Comparison of ENCODE assay signal across 1 cellular context in the genomic region with DNA sequence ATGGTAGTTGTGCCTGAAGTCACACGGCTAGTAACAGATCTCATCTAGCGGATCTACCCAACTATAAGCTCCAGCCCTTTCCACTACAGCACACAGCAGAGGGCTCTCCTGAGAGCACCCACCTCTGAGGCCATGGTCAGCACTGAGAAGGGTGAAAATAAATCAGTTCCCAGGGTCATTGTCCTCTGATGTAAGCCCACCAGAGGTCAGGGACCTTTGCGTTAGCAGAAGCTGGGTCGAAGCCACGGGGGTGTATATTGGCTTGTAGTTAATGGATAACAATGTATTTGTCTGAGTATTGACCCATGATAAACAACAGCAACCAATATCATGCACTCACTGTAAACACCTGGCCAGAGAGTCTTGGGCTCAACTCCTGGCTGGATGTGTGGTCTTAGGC.
TF ChIP-seq lines count a peak whose summit lies in the region.
"Not testable (repeated sequence)": the region's sequence is repeated elsewhere in the genome, so short reads cannot be mapped to it uniquely, and the experiment has no call there.

No MANE protein-coding gene starts in this region.

TF ChIP-seq in HepG2, 621 proteins besides CTCF, POLR2A, EP300 and RAD21 (continued from another document and continues in another):
- TF ChIP-seq ZBTB4 (CRISPR knock-in tag; IDR thresholded peaks at IDR 0.05; ENCODE audit: borderline replicate concordance) (0 out of 2 replicates have a peak, but pooled peaks have one; percentile 48), SOX6 (CRISPR knock-in tag; IDR thresholded peaks at IDR 0.05) (peak; percentile 97), SIN3A (IDR thresholded peaks at IDR 0.05; ENCODE audit: borderline replicate concordance, low read depth, low read length) (0 out of 2 replicates have a peak, but pooled peaks have one; percentile 43), GABPA (CRISPR knock-in tag; IDR thresholded peaks at IDR 0.05; ENCODE audit: low read depth) (peak; percentile 36; the same call in 1 of the 2 replicates), ZNF232 (CRISPR knock-in tag; IDR thresholded peaks at IDR 0.05; ENCODE audit: borderline replicate concordance) (peak; percentile 68; the same call in 1 of the 2 replicates), ZNF280D (CRISPR knock-in tag; IDR thresholded peaks at IDR 0.05) (0 out of 2 replicates have a peak, but pooled peaks have one; percentile 27), NR2C2 (CRISPR knock-in tag; IDR thresholded peaks at IDR 0.05; ENCODE audit: borderline replicate concordance) (peak; percentile 83), HIVEP1 (CRISPR knock-in tag; IDR thresholded peaks at IDR 0.05) (peak; percentile 55; the same call in 1 of the 2 replicates), GATAD2A (CRISPR knock-in tag; IDR thresholded peaks at IDR 0.05) (peak; percentile 96), GFI1 (CRISPR knock-in tag; IDR thresholded peaks at IDR 0.05; ENCODE audit: borderline replicate concordance) (peak; percentile 100), KDM2A (CRISPR knock-in tag; IDR thresholded peaks at IDR 0.05; ENCODE audit: borderline replicate concordance, low read depth) (0 out of 2 replicates have a peak, but pooled peaks have one; percentile 29), KDM1A (CRISPR knock-in tag; IDR thresholded peaks at IDR 0.05) (peak; percentile 92), ZNF501 (CRISPR knock-in tag; IDR thresholded peaks at IDR 0.05) (0 out of 2 replicates have a peak, but pooled peaks have one; percentile 21), NR2F2 (IDR thresholded peaks at IDR 0.05; ENCODE audit: borderline replicate concordance, low read depth) (peak; percentile 98), MEIS2 (CRISPR knock-in tag; IDR thresholded peaks at IDR 0.05) (peak; percentile 39; the same call in 1 of the 2 replicates), CBFB (CRISPR knock-in tag; IDR thresholded peaks at IDR 0.05) (0 out of 2 replicates have a peak, but pooled peaks have one; percentile 38), ZFP1 (CRISPR knock-in tag; IDR thresholded peaks at IDR 0.05) (0 out of 2 replicates have a peak, but pooled peaks have one; percentile 66), ZNF878 (CRISPR knock-in tag; IDR thresholded peaks at IDR 0.05) (peak; percentile 72; the same call in 1 of the 2 replicates), NR2F1 (CRISPR knock-in tag; IDR thresholded peaks at IDR 0.05) (peak; percentile 98 to 99), ZBTB25 (CRISPR knock-in tag; IDR thresholded peaks at IDR 0.05) (peak; percentile 45; the same call in 1 of the 2 replicates), ZBTB33 (CRISPR knock-in tag; IDR thresholded peaks at IDR 0.05) (peak; percentile 63; the same call in 1 of the 2 replicates)
- not testable (repeated sequence) for TF ChIP-seq SOX6 (IDR thresholded peaks at IDR 0.05); GABPA (IDR thresholded peaks at IDR 0.05; ENCODE audit: low read depth, low read length)
- TF ChIP-seq, protein P1, sequence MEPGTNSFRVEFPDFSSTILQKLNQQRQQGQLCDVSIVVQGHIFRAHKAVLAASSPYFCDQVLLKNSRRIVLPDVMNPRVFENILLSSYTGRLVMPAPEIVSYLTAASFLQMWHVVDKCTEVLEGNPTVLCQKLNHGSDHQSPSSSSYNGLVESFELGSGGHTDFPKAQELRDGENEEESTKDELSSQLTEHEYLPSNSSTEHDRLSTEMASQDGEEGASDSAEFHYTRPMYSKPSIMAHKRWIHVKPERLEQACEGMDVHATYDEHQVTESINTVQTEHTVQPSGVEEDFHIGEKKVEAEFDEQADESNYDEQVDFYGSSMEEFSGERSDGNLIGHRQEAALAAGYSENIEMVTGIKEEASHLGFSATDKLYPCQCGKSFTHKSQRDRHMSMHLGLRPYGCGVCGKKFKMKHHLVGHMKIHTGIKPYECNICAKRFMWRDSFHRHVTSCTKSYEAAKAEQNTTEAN (CRISPR knock-in tag; conservative IDR thresholded peaks at IDR 0.05): 0 out of 2 replicates have a peak, but pooled peaks have one; percentile 35
- TF ChIP-seq, protein P2, sequence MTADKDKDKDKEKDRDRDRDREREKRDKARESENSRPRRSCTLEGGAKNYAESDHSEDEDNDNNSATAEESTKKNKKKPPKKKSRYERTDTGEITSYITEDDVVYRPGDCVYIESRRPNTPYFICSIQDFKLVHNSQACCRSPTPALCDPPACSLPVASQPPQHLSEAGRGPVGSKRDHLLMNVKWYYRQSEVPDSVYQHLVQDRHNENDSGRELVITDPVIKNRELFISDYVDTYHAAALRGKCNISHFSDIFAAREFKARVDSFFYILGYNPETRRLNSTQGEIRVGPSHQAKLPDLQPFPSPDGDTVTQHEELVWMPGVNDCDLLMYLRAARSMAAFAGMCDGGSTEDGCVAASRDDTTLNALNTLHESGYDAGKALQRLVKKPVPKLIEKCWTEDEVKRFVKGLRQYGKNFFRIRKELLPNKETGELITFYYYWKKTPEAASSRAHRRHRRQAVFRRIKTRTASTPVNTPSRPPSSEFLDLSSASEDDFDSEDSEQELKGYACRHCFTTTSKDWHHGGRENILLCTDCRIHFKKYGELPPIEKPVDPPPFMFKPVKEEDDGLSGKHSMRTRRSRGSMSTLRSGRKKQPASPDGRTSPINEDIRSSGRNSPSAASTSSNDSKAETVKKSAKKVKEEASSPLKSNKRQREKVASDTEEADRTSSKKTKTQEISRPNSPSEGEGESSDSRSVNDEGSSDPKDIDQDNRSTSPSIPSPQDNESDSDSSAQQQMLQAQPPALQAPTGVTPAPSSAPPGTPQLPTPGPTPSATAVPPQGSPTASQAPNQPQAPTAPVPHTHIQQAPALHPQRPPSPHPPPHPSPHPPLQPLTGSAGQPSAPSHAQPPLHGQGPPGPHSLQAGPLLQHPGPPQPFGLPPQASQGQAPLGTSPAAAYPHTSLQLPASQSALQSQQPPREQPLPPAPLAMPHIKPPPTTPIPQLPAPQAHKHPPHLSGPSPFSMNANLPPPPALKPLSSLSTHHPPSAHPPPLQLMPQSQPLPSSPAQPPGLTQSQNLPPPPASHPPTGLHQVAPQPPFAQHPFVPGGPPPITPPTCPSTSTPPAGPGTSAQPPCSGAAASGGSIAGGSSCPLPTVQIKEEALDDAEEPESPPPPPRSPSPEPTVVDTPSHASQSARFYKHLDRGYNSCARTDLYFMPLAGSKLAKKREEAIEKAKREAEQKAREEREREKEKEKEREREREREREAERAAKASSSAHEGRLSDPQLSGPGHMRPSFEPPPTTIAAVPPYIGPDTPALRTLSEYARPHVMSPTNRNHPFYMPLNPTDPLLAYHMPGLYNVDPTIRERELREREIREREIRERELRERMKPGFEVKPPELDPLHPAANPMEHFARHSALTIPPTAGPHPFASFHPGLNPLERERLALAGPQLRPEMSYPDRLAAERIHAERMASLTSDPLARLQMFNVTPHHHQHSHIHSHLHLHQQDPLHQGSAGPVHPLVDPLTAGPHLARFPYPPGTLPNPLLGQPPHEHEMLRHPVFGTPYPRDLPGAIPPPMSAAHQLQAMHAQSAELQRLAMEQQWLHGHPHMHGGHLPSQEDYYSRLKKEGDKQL (CRISPR knock-in tag; IDR thresholded peaks at IDR 0.05; ENCODE audit: low read depth): peak; percentile 95
- TF ChIP-seq, protein P3, sequence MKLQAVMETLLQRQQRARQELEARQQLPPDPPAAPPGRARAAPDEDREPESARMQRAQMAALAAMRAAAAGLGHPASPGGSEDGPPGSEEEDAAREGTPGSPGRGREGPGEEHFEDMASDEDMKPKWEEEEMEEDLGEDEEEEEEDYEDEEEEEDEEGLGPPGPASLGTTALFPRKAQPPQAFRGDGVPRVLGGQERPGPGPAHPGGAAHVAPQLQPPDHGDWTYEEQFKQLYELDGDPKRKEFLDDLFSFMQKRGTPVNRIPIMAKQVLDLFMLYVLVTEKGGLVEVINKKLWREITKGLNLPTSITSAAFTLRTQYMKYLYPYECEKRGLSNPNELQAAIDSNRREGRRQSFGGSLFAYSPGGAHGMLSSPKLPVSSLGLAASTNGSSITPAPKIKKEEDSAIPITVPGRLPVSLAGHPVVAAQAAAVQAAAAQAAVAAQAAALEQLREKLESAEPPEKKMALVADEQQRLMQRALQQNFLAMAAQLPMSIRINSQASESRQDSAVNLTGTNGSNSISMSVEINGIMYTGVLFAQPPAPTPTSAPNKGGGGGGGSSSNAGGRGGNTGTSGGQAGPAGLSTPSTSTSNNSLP (IDR thresholded peaks at IDR 0.05; ENCODE audit: low read depth, low read length): peak; percentile 88
- TF ChIP-seq, protein P4, sequence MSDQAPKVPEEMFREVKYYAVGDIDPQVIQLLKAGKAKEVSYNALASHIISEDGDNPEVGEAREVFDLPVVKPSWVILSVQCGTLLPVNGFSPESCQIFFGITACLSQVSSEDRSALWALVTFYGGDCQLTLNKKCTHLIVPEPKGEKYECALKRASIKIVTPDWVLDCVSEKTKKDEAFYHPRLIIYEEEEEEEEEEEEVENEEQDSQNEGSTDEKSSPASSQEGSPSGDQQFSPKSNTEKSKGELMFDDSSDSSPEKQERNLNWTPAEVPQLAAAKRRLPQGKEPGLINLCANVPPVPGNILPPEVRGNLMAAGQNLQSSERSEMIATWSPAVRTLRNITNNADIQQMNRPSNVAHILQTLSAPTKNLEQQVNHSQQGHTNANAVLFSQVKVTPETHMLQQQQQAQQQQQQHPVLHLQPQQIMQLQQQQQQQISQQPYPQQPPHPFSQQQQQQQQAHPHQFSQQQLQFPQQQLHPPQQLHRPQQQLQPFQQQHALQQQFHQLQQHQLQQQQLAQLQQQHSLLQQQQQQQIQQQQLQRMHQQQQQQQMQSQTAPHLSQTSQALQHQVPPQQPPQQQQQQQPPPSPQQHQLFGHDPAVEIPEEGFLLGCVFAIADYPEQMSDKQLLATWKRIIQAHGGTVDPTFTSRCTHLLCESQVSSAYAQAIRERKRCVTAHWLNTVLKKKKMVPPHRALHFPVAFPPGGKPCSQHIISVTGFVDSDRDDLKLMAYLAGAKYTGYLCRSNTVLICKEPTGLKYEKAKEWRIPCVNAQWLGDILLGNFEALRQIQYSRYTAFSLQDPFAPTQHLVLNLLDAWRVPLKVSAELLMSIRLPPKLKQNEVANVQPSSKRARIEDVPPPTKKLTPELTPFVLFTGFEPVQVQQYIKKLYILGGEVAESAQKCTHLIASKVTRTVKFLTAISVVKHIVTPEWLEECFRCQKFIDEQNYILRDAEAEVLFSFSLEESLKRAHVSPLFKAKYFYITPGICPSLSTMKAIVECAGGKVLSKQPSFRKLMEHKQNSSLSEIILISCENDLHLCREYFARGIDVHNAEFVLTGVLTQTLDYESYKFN (CRISPR knock-in tag; conservative IDR thresholded peaks at IDR 0.05): peak; percentile 91
